18 cellular contexts compared by ENCODE assay signal in genomic region chr1:29644812-29645211, GRCh38.
DNase-seq lines count a peak whose midpoint lies in the region; ATAC-seq, FAIRE-seq and TF ChIP-seq lines count a peak whose summit lies in the region.
"Had no signal": no experiment of that assay in that cellular context is flagged by ENCODE, and none has a peak within 500 bp of the region (broad histone marks: within the 10 kb centered on the region; RNA-seq: fewer than 3 reads in every experiment).

No MANE protein-coding gene starts in this region.

- H2BK120ac ChIP-seq in mesendoderm (ENCODE audit: low read depth, low read length): no peak overlapping the region

- no peak overlapping the region for H3K27ac ChIP-seq in K562 (ENCODE audit: extremely low read depth, low read depth, low read length)
- H3K27ac ChIP-seq in mesendoderm (ENCODE audit: low read depth, low read length): no peak overlapping the region
- H3K27ac ChIP-seq in vagina: no peak overlapping the region

- intact Hi-C loops in K562 (cut with micrococcal nuclease) (no loop called here), vagina (cut with DNase I) (no loop called here)

- H3K4me3 ChIP-seq in K562: no peak overlapping the region
- no peak overlapping the region for H3K4me3 ChIP-seq in mesendoderm (ENCODE audit: low read length)
- no peak overlapping the region for H3K4me3 ChIP-seq in vagina

- no TSS peak for BruUV-seq in K562 (replicated peaks; lab: Mats Ljungman, UMichigan)

- H3K56ac ChIP-seq in mesendoderm (ENCODE audit: low read length): no peak overlapping the region

- no peak overlapping the region for H2BK5ac ChIP-seq in mesendoderm (ENCODE audit: low read length)

- no peak overlapping the region for H2AK5ac ChIP-seq in mesendoderm (ENCODE audit: low read length)

- H3K36me3 ChIP-seq in K562 (ENCODE audit: control insufficient read depth, insufficient read depth, low read length) (no peaks in the 10 kb centered on the region), mesendoderm (ENCODE audit: control insufficient read depth, insufficient read depth, low read length) (no peaks in the 10 kb centered on the region), vagina (no peaks in the 10 kb centered on the region)

- no peak overlapping the region for H3K4ac ChIP-seq in mesendoderm (ENCODE audit: low read depth, low read length)

- no peak overlapping the region for H3K23ac ChIP-seq in mesendoderm (ENCODE audit: low read length)

- 0 out of 6 replicates have a peak, but pooled peaks of 1 of the 3 experiments have one; percentile 10 for TF ChIP-seq CTCF in K562 (IDR thresholded peaks at IDR 0.05 in 2 of 3, conservative IDR thresholded peaks at IDR 0.05 in 1 of 3; ENCODE audit: insufficient read depth in 2 of 3, low read depth in 1 of 3, low read length in 3 of 3)
- no peak for TF ChIP-seq CTCF in vagina (IDR thresholded peaks at IDR 0.05)

- no peak for TF ChIP-seq EP300 in K562 (IDR thresholded peaks at IDR 0.05; ENCODE audit: low read length)

- no peaks in the 10 kb centered on the region for H3K79me1 ChIP-seq in mesendoderm (ENCODE audit: low read length)

- H3K4me2 ChIP-seq in K562 (ENCODE audit: insufficient read depth, low read length) (no peak overlapping the region), mesendoderm (ENCODE audit: low read length) (no peak overlapping the region)

- no peaks in the 10 kb centered on the region for H3K79me2 ChIP-seq in K562 (ENCODE audit: control insufficient read depth, insufficient read depth, low read length)
- no peaks in the 10 kb centered on the region for H3K79me2 ChIP-seq in mesendoderm (ENCODE audit: control insufficient read depth, insufficient read depth, low read length)

- 4% methylated on average over 4 of the region's 4 CpGs for whole genome bisulfite sequencing in K562 (ENCODE audit: insufficient coverage, low coverage, missing lambda C conversion rate)
- WGBS in mesendoderm (ENCODE audit: extremely low coverage, insufficient coverage, low lambda C conversion rate): no CpG with 5 or more reads among the region's 4 CpGs

- H3K27me3 ChIP-seq in K562 (ENCODE audit: control insufficient read depth in 2 of 2, insufficient read depth in 2 of 2, low read length in 2 of 2): peaks cover 4 to 17% of the 10 kb centered on the region in 2 experiments; a peak in 3 of 5 replicates
- no peaks in the 10 kb centered on the region for H3K27me3 ChIP-seq in mesendoderm (ENCODE audit: insufficient read depth, low read length, poor library complexity)
- H3K27me3 ChIP-seq in vagina: no peaks in the 10 kb centered on the region

- peak; percentile 48 for FAIRE-seq in K562 (lab: Jason Lieb, UNC)
- FAIRE-seq: GM12892 had no signal

- H2AFZ ChIP-seq in K562 (ENCODE audit: low read depth, low read length): no peak overlapping the region

- H3K9me3 ChIP-seq in K562 (replicated peaks; ENCODE audit: control insufficient read depth, insufficient read depth, low read depth, low read length) (no peaks in the 10 kb centered on the region), vagina (no peaks in the 10 kb centered on the region)

- H4K20me1 ChIP-seq in K562 (replicated peaks; ENCODE audit: control insufficient read depth, insufficient read depth, low read length): no peaks in the 10 kb centered on the region

- ATAC-seq in K562: no peak
- ATAC-seq in GM19351 (IDR thresholded peaks at IDR 0.05; ENCODE audit: unreplicated experiment): no peak
- ATAC-seq in HG02970 (IDR thresholded peaks at IDR 0.05; ENCODE audit: low FRiP score, unreplicated experiment): no peak

- no peak for TF ChIP-seq RAD21 in K562 (CRISPR knock-in tag; conservative IDR thresholded peaks at IDR 0.05 in 1 of 2, IDR thresholded peaks at IDR 0.05 in 1 of 2)

- H3K4me1 ChIP-seq in K562 (replicated peaks in 1 of 2; ENCODE audit: control insufficient read depth in 2 of 2, insufficient read depth in 2 of 2, low read length in 2 of 2) (no peaks in the 10 kb centered on the region; a peak in 3 of 5 replicates), mesendoderm (ENCODE audit: control insufficient read depth, low read depth, low read length) (no peaks in the 10 kb centered on the region), vagina (no peaks in the 10 kb centered on the region)

- POLR2A ChIA-PET in K562 (lab: Yijun Ruan, JAX): interaction anchor here (0.7 kb wide), 1 partner anchor 31 kb away, joined by 3 read pairs; no protein-coding TSS in a partner anchor

- no peak overlapping the region for H4K8ac ChIP-seq in mesendoderm (ENCODE audit: low read depth, low read length)

- H3K9ac ChIP-seq in K562 (ENCODE audit: insufficient read depth in 1 of 2, low read depth in 2 of 2, low read length in 2 of 2) (no peak overlapping the region), mesendoderm (ENCODE audit: low read length) (no peak overlapping the region)

- H3K9me1 ChIP-seq in K562 (ENCODE audit: control insufficient read depth, insufficient read depth, low read length): no peaks in the 10 kb centered on the region

- CTCF ChIA-PET in K562 (lab: Yijun Ruan, JAX; ENCODE audit: low intra/inter-chr PET ratio): no interaction called here

- H4K5ac ChIP-seq in mesendoderm (ENCODE audit: low read length): no peak overlapping the region

- in situ Hi-C loops in K562 (cut with MboI): no loop called here

- H2BK15ac ChIP-seq in mesendoderm (replicated peaks; ENCODE audit: low read depth): no peak overlapping the region

- peak; percentile 24 for DNase-seq in activated CD8-positive, alpha-beta memory T cell treated with anti-CD3 and anti-CD28 coated beads for 24 hours
- DNase-seq in activated CD8-positive, alpha-beta memory T cell treated with anti-CD3 and anti-CD28 coated beads, Interleukin-2, amount 50 U/mL, for 48 hours: no peak
- DNase-seq in K562 (ENCODE audit: extremely low read depth in 1 of 4, low spot score in 3 of 4) (no peak), mesendoderm (peak; percentile 37), vagina (ENCODE audit: extremely low spot score in 2 of 2) (peak; percentile 32 to 46), NCI-H82 (lab: John Stamatoyannopoulos, UW) (no peak)
- DNase-seq: 8988T, C1 segment of cervical spinal cord, DMS 273 treated with DMSO at 0.1 percent for 48 hours, GDM1, IMR-90, NCI-H187, NCI-H226, NCI-H524 treated with DMSO at 0.1 percent for 48 hours, RPMI8226 had no signal

- no peak overlapping the region for H3K18ac ChIP-seq in mesendoderm (ENCODE audit: low read length)

- no peak for TF ChIP-seq POLR2A in K562 (conservative IDR thresholded peaks at IDR 0.05)
- TF ChIP-seq POLR2A in vagina (IDR thresholded peaks at IDR 0.05): no peak

TF ChIP-seq in K562, 482 proteins besides CTCF, POLR2A, EP300 and RAD21:
- TF ChIP-seq YY1 (IDR thresholded peaks at IDR 0.05; ENCODE audit: borderline replicate concordance in 1 of 3, control insufficient read depth in 1 of 3, extremely low read depth in 1 of 3, insufficient read depth in 3 of 3, insufficient read length in 1 of 3, insufficient replicate concordance in 2 of 3, low read depth in 1 of 3, low read length in 2 of 3): peak in 1 of 3 experiments; percentile 53
- TF ChIP-seq ZNF324 (CRISPR knock-in tag; IDR thresholded peaks at IDR 0.05): no peak
TF ChIP-seq in K562: peak in this region for 1.

Comparison
In these comparisons a context has a peak if more than half of its experiments do, and no peak if none do; other contexts are left out.
1. DNase-seq: peak in activated CD8-positive, alpha-beta memory T cell treated with anti-CD3 and anti-CD28 coated beads for 24 hours (single experiment), mesendoderm (single experiment) and vagina (2 of 2); none in activated CD8-positive, alpha-beta memory T cell treated with anti-CD3 and anti-CD28 coated beads, Interleukin-2, amount 50 U/mL, for 48 hours (single experiment), K562 (0 of 4) and NCI-H82 (single experiment).